ENCODE assay signal across 1 cellular context in genomic region chr14:75282166-75282547, GRCh38.
TF ChIP-seq lines count a peak whose summit lies in the region.

No MANE protein-coding gene starts in this region.

TF ChIP-seq in GM23338, 12 proteins besides CTCF, POLR2A, EP300 and RAD21 (continued from another document):
- TF ChIP-seq REST (IDR thresholded peaks at IDR 0.05; ENCODE audit: unreplicated experiment) (no peak), POLR2AphosphoS5 (IDR thresholded peaks at IDR 0.05; ENCODE audit: low read depth) (no peak), EZH2phosphoT487 (IDR thresholded peaks at IDR 0.05; ENCODE audit: unreplicated experiment) (no peak), ZNF331 (CRISPR knock-in tag; IDR thresholded peaks at IDR 0.05; ENCODE audit: low read depth) (no peak), CREB1 (CRISPR knock-in tag; IDR thresholded peaks at IDR 0.05; ENCODE audit: low read depth) (no peak), ZNF114 (CRISPR knock-in tag; IDR thresholded peaks at IDR 0.05) (no peak), NANOG (IDR thresholded peaks at IDR 0.05; ENCODE audit: borderline replicate concordance) (no peak), JUNB (IDR thresholded peaks at IDR 0.05; ENCODE audit: unreplicated experiment) (no peak), ZNF462 (CRISPR knock-in tag; IDR thresholded peaks at IDR 0.05) (no peak), EZH2 (IDR thresholded peaks at IDR 0.05; ENCODE audit: low read depth, unreplicated experiment) (no peak), STAT1 (IDR thresholded peaks at IDR 0.05; ENCODE audit: unreplicated experiment) (no peak)
